1 cellular context compared by ENCODE assay signal in the genomic region with DNA sequence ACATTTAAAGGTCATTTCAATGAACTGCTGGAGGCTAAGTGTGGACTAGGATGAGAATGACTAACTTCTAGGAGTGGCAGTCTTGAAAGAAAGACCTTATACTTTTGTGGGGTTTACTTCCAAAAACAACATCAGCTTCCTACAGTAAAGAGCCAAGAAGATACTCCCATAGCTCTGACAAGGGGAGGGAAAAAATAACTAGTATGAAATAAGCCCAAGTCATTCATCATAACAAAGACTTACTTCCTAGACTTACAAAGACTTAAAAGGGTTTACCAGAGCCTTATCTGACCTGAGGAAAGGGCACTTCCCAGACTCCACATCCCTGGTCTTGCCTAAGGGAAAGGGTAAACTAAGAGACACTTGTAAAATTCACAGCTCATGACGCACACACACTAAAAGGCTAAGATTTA.
A peak's percentile ranks its signal among the peaks of the same experiment; 100 is the strongest.
TF ChIP-seq lines count a peak whose summit lies in the region.

No MANE protein-coding gene starts in this region.

TF ChIP-seq in HCT116, 20 proteins besides CTCF, POLR2A, EP300 and RAD21:
- TF ChIP-seq TCF7L2 (IDR thresholded peaks at IDR 0.05; ENCODE audit: borderline replicate concordance, extremely low read depth, insufficient read depth, insufficient read length) = no peak
- TF ChIP-seq JUND (IDR thresholded peaks at IDR 0.05) = peak; percentile 59
- no peak for TF ChIP-seq ZFX (IDR thresholded peaks at IDR 0.05)
- no peak for TF ChIP-seq POLR2AphosphoS5 (IDR thresholded peaks at IDR 0.05; ENCODE audit: low read depth, low read length)
- TF ChIP-seq YY1 (IDR thresholded peaks at IDR 0.05; ENCODE audit: extremely low read depth, insufficient replicate concordance, low read depth, low read length) = no peak
- TF ChIP-seq SP1 (IDR thresholded peaks at IDR 0.05; ENCODE audit: low read depth) = peak; percentile 43
- TF ChIP-seq, protein P1, sequence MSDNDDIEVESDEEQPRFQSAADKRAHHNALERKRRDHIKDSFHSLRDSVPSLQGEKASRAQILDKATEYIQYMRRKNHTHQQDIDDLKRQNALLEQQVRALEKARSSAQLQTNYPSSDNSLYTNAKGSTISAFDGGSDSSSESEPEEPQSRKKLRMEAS (IDR thresholded peaks at IDR 0.05) = peak; percentile 42; the same call in 1 of the 2 replicates
- TF ChIP-seq ZNF274 (IDR thresholded peaks at IDR 0.05; ENCODE audit: low read depth, low read length) = no peak
- 0 out of 2 replicates have a peak, but pooled peaks have one; percentile 23 for TF ChIP-seq FOSL1 (IDR thresholded peaks at IDR 0.05; ENCODE audit: low read depth)
- no peak for TF ChIP-seq EZH2phosphoT487 (IDR thresholded peaks at IDR 0.05; ENCODE audit: borderline replicate concordance)
- peak; percentile 59 for TF ChIP-seq CEBPB (IDR thresholded peaks at IDR 0.05; ENCODE audit: low read depth)
